Comparison of ENCODE assay signal across 8 cellular contexts in the genomic region with DNA sequence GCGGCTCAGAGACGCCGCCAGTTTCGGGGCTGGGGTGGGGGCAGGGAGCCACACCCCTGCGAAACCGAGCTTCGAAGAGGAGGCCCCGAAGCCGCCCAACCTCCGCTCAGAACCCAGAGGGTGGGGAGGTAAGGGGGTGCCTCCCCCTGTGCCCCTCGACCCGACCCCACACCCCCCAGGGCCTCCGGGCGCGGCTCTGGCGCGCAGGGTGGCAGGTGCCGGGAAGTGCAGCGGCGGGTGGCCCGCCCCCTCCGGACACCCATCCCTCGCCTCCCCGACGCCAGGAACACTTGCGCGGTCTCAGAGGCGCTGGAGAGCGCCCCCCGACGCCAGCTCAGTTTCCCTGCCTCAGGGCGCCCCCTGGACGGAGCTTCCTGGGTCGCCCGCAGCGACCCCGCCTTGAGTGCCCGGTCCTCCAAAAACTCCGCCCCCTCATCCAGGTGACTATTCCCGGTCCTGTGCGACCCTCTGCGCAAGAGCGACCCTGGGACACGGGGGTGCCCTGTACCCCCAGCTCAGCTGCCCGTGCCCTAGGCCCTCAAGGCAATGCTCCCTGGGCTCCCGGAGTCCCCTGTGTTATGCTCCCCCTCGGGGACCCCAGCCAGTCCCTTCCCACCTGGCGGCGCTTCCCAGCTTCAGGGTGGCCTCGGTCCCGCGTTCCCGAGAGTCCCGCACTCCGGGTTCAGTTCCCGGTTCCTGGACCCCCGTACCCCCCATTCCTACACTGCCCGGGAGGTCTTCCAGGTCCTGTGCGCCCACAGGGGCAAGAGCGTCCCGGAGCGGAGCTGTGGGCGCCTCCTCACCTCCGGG. TPM values are rescaled to one million over a fixed set of nuclear protein-coding genes. Genes with fewer than 3 reads are reported as not detected.
A peak's percentile ranks its signal among the peaks of the same experiment; 100 is the strongest.
DNase-seq lines count a peak whose midpoint lies in the region; ATAC-seq, FAIRE-seq and TF ChIP-seq lines count a peak whose summit lies in the region.

No MANE protein-coding gene starts in this region.

- peak; percentile 18 for DNase-seq in NCI-H510A treated with DMSO at 0.1 percent for 48 hours (lab: John Stamatoyannopoulos, UW)
- no peak for DNase-seq in NCI-H510A (lab: John Stamatoyannopoulos, UW)
- DNase-seq in NT2/D1 (ENCODE audit: low read depth, low spot score), result no peak
- DNase-seq in endothelial cell of umbilical vein (ENCODE audit: low read depth, low spot score), result no peak
- DNase-seq in natural killer cell treated with Interleukin-12 subunit alpha and Interleukin-12 subunit beta and Interleukin-15 and Interleukin-18, amount 100 ng/mL, for 72 hours (ENCODE audit: low spot score), result no peak
- no peak for DNase-seq in T-helper 9 cell
- no peak for DNase-seq in CD1c-positive myeloid dendritic cell (ENCODE audit: extremely low spot score)

- H3K36me3 ChIP-seq in NT2/D1 (ENCODE audit: insufficient read depth, insufficient read length, low read length), result peaks cover 5% of the 10 kb centered on the region
- H3K36me3 ChIP-seq in endothelial cell of umbilical vein (ENCODE audit: control insufficient read depth in 2 of 2, extremely low read depth in 1 of 2, insufficient read depth in 2 of 2, low read length in 2 of 2), result no peaks in the 10 kb centered on the region

- intact Hi-C loops in endothelial cell of umbilical vein (cut with micrococcal nuclease), result no loop called here

- H3K9me1 ChIP-seq in endothelial cell of umbilical vein (replicated peaks; ENCODE audit: control insufficient read depth, extremely low read depth, insufficient read depth, low read length), result no peaks in the 10 kb centered on the region

- H3K9me3 ChIP-seq in NT2/D1 (ENCODE audit: insufficient read depth, low read length) (no peaks in the 10 kb centered on the region), endothelial cell of umbilical vein (replicated peaks; ENCODE audit: control insufficient read depth, insufficient read depth, low read length) (no peaks in the 10 kb centered on the region)

- no peaks in the 10 kb centered on the region for H3K36me3 Mint-ChIP-seq in natural killer cell treated with Interleukin-12 subunit alpha and Interleukin-12 subunit beta and Interleukin-15 and Interleukin-18, amount 100 ng/mL, for 72 hours

- no peak overlapping the region for H3K4me2 ChIP-seq in endothelial cell of umbilical vein (ENCODE audit: insufficient read depth, low read length)

- H3K9ac ChIP-seq in NT2/D1 (ENCODE audit: insufficient read length, low read depth) (peak overlapping the region; percentile 91), endothelial cell of umbilical vein (replicated peaks; ENCODE audit: extremely low read depth, insufficient read depth, low read length) (no peak overlapping the region)

- no peak for TF ChIP-seq POLR2A in endothelial cell of umbilical vein (IDR thresholded peaks at IDR 0.05; ENCODE audit: low read depth, low read length)

- FAIRE-seq in endothelial cell of umbilical vein (lab: Jason Lieb, UNC), result no peak

- no peaks in the 10 kb centered on the region for H3K79me2 ChIP-seq in endothelial cell of umbilical vein (ENCODE audit: control insufficient read depth, insufficient read depth, low read length)

- POLR2A ChIA-PET in endothelial cell of umbilical vein (lab: Charles Lee), result interaction anchor here (0.6 kb wide), 1 partner anchor 719 kb away, joined by 3 read pairs; no protein-coding TSS in a partner anchor

- no peak overlapping the region for H2AFZ ChIP-seq in endothelial cell of umbilical vein (ENCODE audit: low read depth, low read length)

- H4K20me1 ChIP-seq in endothelial cell of umbilical vein (replicated peaks; ENCODE audit: control insufficient read depth, extremely low read depth, insufficient read depth, low read length), result no peaks in the 10 kb centered on the region

- no peaks in the 10 kb centered on the region for H3K4me1 Mint-ChIP-seq in natural killer cell treated with Interleukin-12 subunit alpha and Interleukin-12 subunit beta and Interleukin-15 and Interleukin-18, amount 100 ng/mL, for 72 hours (ENCODE audit: low read depth in 2 of 2)

- H3K27ac Mint-ChIP-seq in natural killer cell treated with Interleukin-12 subunit alpha and Interleukin-12 subunit beta and Interleukin-15 and Interleukin-18, amount 100 ng/mL, for 72 hours, result no peak overlapping the region

- CTCF ChIA-PET in endothelial cell of umbilical vein (lab: Charles Lee), result interaction anchor here (0.6 to 1.3 kb wide), 5 partner anchors 19 to 77 kb away, joined by 3 to 5 read pairs (median 3); partner anchors contain the start of gene SEC14L5

- no peak for TF ChIP-seq CTCF in endothelial cell of umbilical vein (IDR thresholded peaks at IDR 0.05; ENCODE audit: extremely low read depth in 1 of 2, insufficient read depth in 1 of 2, low read depth in 1 of 2, low read length in 2 of 2)

- peak; percentile 12 to 39 for ATAC-seq in natural killer cell treated with Interleukin-12 subunit alpha and Interleukin-12 subunit beta and Interleukin-15 and Interleukin-18, amount 100 ng/mL, for 72 hours
- no peak for ATAC-seq in GM19035 (IDR thresholded peaks at IDR 0.05; ENCODE audit: unreplicated experiment)

- peak overlapping the region; percentile 96 for H3K4me3 ChIP-seq in NT2/D1 (ENCODE audit: insufficient read length, low read depth)
- H3K4me3 ChIP-seq in endothelial cell of umbilical vein (replicated peaks in 1 of 3; ENCODE audit: insufficient read depth in 1 of 3, low read depth in 1 of 3, low read length in 3 of 3), result peak overlapping the region in 1 of 3 experiments; percentile 21

- H3K27ac ChIP-seq in endothelial cell of umbilical vein (ENCODE audit: insufficient read depth, low read depth, low read length), result no peak overlapping the region

- H3K27me3 ChIP-seq in NT2/D1 (ENCODE audit: insufficient read depth, insufficient read length) (peaks cover 14% of the 10 kb centered on the region), endothelial cell of umbilical vein (ENCODE audit: control insufficient read depth in 2 of 2, insufficient read depth in 2 of 2, low read length in 2 of 2) (peaks cover 15 to 21% of the 10 kb centered on the region in 2 experiments)

- H3K27me3 Mint-ChIP-seq in natural killer cell treated with Interleukin-12 subunit alpha and Interleukin-12 subunit beta and Interleukin-15 and Interleukin-18, amount 100 ng/mL, for 72 hours, result peaks cover 19 to 21% of the 10 kb centered on the region in 2 donors

- H3K4me1 ChIP-seq in NT2/D1 (ENCODE audit: insufficient read depth, insufficient read length) (peaks cover 25% of the 10 kb centered on the region), endothelial cell of umbilical vein (ENCODE audit: control insufficient read depth, extremely low read depth, insufficient read depth, low read length) (peaks cover 3% of the 10 kb centered on the region)

- dilution Hi-C loops in endothelial cell of umbilical vein (cut with MboI; ENCODE audit: extremely low pct_ligation_motif_present, low sequenced_read_pairs), result no loop called here

- no peak overlapping the region for H3K4me3 Mint-ChIP-seq in natural killer cell treated with Interleukin-12 subunit alpha and Interleukin-12 subunit beta and Interleukin-15 and Interleukin-18, amount 100 ng/mL, for 72 hours

- no TSS peak for BruUV-seq in endothelial cell of umbilical vein (replicated peaks; lab: Mats Ljungman, UMichigan)

- no peaks in the 10 kb centered on the region for H3K9me3 Mint-ChIP-seq in natural killer cell treated with Interleukin-12 subunit alpha and Interleukin-12 subunit beta and Interleukin-15 and Interleukin-18, amount 100 ng/mL, for 72 hours

TF ChIP-seq in endothelial cell of umbilical vein, 7 proteins besides CTCF, POLR2A, EP300 and RAD21:
- TF ChIP-seq JUN (IDR thresholded peaks at IDR 0.05; ENCODE audit: borderline replicate concordance, insufficient read depth, insufficient read length, low read depth) (no peak), EZH2 (IDR thresholded peaks at IDR 0.05; ENCODE audit: borderline replicate concordance, low read depth, low read length, severe bottlenecking) (peak; percentile 87), FOS (IDR thresholded peaks at IDR 0.05; ENCODE audit: borderline replicate concordance, insufficient read depth, low read length) (no peak), GATA2 (IDR thresholded peaks at IDR 0.05; ENCODE audit: insufficient read depth, insufficient read length, low read depth, low read length) (no peak)

RNA-seq across cellular contexts. Expression of gene PPL, which starts 0.6 kb away (rescaled TPM):
- 0.05 and 0.20 TPM in 2 replicates for total RNA-seq in endothelial cell of umbilical vein
- 0.03 and 0.07 TPM in 2 replicates for polyA plus RNA-seq in endothelial cell of umbilical vein
- 0.04 and 0.05 TPM in 2 replicates for polyA plus RNA-seq in endothelial cell of umbilical vein (2011; cell fraction: cytosol; rRNA removed)
- 0.07 and 0.14 TPM in 2 replicates for polyA plus RNA-seq in endothelial cell of umbilical vein (2011; cell fraction: nucleus; rRNA removed)
- polyA plus RNA-seq in endothelial cell of umbilical vein (2012), result 0.07 and 0.16 TPM in 2 replicates
- 0.06 and 0.27 TPM in 2 replicates for polyA minus RNA-seq in endothelial cell of umbilical vein
- 8.9 TPM for polyA minus RNA-seq in endothelial cell of umbilical vein (2011; cell fraction: cytosol; rRNA and poly(A)+ RNA removed)
- 0.10 TPM in 2 replicates for polyA minus RNA-seq in endothelial cell of umbilical vein (2011; cell fraction: nucleus; rRNA and poly(A)+ RNA removed)
- not detected for total RNA-seq in natural killer cell treated with Interleukin-12 subunit alpha and Interleukin-12 subunit beta and Interleukin-15 and Interleukin-18, amount 100 ng/mL, for 72 hours

RNA-seq across cellular contexts. Expression of gene SEC14L5, which starts 21.7 kb away (rescaled TPM):
- not detected in 2 replicates for total RNA-seq in endothelial cell of umbilical vein
- not detected in 2 replicates for polyA plus RNA-seq in endothelial cell of umbilical vein
- polyA plus RNA-seq in endothelial cell of umbilical vein (2011; cell fraction: cytosol; rRNA removed), result not detected in 2 replicates
- not detected in 2 replicates for polyA plus RNA-seq in endothelial cell of umbilical vein (2011; cell fraction: nucleus; rRNA removed)
- polyA plus RNA-seq in endothelial cell of umbilical vein (2012), result not detected in 2 replicates
- not detected in 2 replicates for polyA minus RNA-seq in endothelial cell of umbilical vein
- not detected for polyA minus RNA-seq in endothelial cell of umbilical vein (2011; cell fraction: cytosol; rRNA and poly(A)+ RNA removed)
- not detected in 2 replicates for polyA minus RNA-seq in endothelial cell of umbilical vein (2011; cell fraction: nucleus; rRNA and poly(A)+ RNA removed)
- total RNA-seq in natural killer cell treated with Interleukin-12 subunit alpha and Interleukin-12 subunit beta and Interleukin-15 and Interleukin-18, amount 100 ng/mL, for 72 hours, result not detected
